8 cellular contexts compared by ENCODE assay signal in the genomic region with DNA sequence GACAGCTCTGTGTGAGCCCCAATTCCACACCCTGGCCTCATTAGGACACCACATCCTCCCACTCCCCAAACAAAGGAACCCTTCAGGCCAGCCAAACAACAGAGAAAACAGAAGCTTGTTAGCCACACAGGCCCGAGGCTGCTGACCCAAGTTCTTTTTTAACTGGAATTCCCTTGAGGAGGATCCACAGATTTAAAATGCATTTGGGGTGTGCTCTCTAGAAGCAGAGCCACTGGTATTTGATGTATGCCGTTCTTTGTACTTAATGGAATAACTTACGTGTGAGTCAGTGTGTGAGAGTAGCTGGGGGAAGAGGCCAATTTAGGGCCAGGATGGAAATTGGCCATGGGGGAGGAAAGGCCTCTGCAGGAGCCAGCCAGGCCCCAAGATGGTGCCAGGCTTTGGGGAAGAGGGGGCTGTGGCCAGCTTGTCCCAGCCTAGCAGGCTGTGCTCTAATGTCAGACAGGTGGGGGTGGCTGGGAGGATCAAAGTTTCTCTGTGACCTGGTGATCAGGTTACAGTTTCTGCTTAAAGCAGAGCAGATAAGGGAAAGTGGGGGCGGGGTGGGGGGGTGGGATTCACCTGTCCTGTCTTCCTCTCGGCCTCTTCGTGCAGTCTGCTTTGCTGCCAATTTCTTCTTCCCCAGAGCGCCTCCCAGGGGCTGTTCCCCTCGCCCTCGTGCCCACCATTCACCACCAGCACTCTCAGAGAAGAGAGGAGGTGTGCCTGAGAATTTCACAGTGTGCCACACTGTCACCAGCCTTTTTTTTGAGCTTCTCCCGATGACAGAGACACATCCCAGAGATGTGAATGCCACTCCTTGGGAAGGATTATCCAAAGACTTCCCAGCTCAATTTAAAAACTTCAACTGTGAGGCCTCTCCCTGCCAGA. TPM values are rescaled to one million over a fixed set of nuclear protein-coding genes. Genes with fewer than 3 reads are reported as not detected.
DNase-seq lines count a peak whose midpoint lies in the region; ATAC-seq, FAIRE-seq and TF ChIP-seq lines count a peak whose summit lies in the region.

No MANE protein-coding gene starts in this region.

- H3K36me3 ChIP-seq in bronchial epithelial cell (ENCODE audit: control insufficient read depth, insufficient read depth, low read length) (no peaks in the 10 kb centered on the region), kidney (ENCODE audit: control insufficient read depth in 1 of 2, insufficient read depth in 2 of 2, low read length in 2 of 2) (no peaks in the 10 kb centered on the region)

- ATAC-seq in HG03196 (IDR thresholded peaks at IDR 0.05; ENCODE audit: unreplicated experiment) (no peak), HG02759 (IDR thresholded peaks at IDR 0.05; ENCODE audit: unreplicated experiment) (no peak)

- FAIRE-seq in HTR-8/SVneo (lab: Jason Lieb, UNC) (peak; percentile 81), bronchial epithelial cell (lab: Jason Lieb, UNC) (no peak), kidney (lab: Jason Lieb, UNC) (no peak)

- no peaks in the 10 kb centered on the region for H3K9me3 ChIP-seq in kidney (ENCODE audit: control insufficient read depth in 1 of 2, low read length in 2 of 2)

- H3K4me3 ChIP-seq in bronchial epithelial cell (ENCODE audit: low read depth, low read length) (no peak overlapping the region), kidney (ENCODE audit: low read length in 2 of 2) (no peak overlapping the region)

- H3K9ac ChIP-seq in kidney (ENCODE audit: low read length in 2 of 2), result peak overlapping the region in 1 of 2 donors; percentile 7

- peak overlapping the region; percentile 73 to 75 for H3K27ac ChIP-seq in kidney (ENCODE audit: low read depth in 2 of 2, low read length in 2 of 2)

- no peak for TF ChIP-seq CTCF in bronchial epithelial cell (IDR thresholded peaks at IDR 0.05; ENCODE audit: insufficient read depth, low read length, severe bottlenecking)
- no peak for TF ChIP-seq CTCF in kidney (IDR thresholded peaks at IDR 0.05; ENCODE audit: borderline replicate concordance, extremely low read depth, insufficient read depth)

- peaks cover 4 to 19% of the 10 kb centered on the region in 2 donors for H3K4me1 ChIP-seq in kidney (ENCODE audit: control insufficient read depth in 1 of 2, insufficient read depth in 1 of 2, low read depth in 1 of 2, low read length in 2 of 2)

- H3K27me3 ChIP-seq in bronchial epithelial cell (ENCODE audit: control insufficient read depth, insufficient read depth, low read length), result no peaks in the 10 kb centered on the region

- intact Hi-C loops in kidney (cut with DNase I), result no loop called here

- peak; percentile 52 for DNase-seq in 8988T
- DNase-seq in HTR-8/SVneo (ENCODE audit: insufficient read length, low spot score), result peak; percentile 93
- DNase-seq in bronchial epithelial cell (ENCODE audit: low read depth), result peak; percentile 76
- no peak for DNase-seq in kidney
- peak; percentile 87 for DNase-seq in superior temporal gyrus (ENCODE audit: extremely low spot score)
- DNase-seq in NCI-H345 treated with DMSO at 0.1 percent for 48 hours (lab: John Stamatoyannopoulos, UW; ENCODE audit: unreplicated experiment), result no peak

RNA-seq across cellular contexts. Expression of gene TOM1L2, which starts 50.8 kb away (rescaled TPM):
- total RNA-seq in bronchial epithelial cell, result 12.4 and 17.8 TPM in 2 replicates
- total RNA-seq in kidney, result 59.4 TPM
- polyA plus RNA-seq in kidney (ENCODE audit: insufficient read depth, low read depth, low replicate concordance), result 28.2 TPM

RNA-seq across cellular contexts. Expression of gene DRC3, which starts 51.2 kb away (rescaled TPM):
- total RNA-seq in bronchial epithelial cell (under 0.01 and 0.13 TPM in 2 replicates), kidney (17.3 TPM)
- polyA plus RNA-seq in kidney (ENCODE audit: insufficient read depth, low read depth, low replicate concordance), result 8.6 TPM

Comparison
In these comparisons a context has a peak if more than half of its experiments do, and no peak if none do; other contexts are left out.
1. DNase-seq: peak in 8988T (single experiment), HTR-8/SVneo (single experiment), bronchial epithelial cell (single experiment) and superior temporal gyrus (single experiment); none in kidney (single experiment) and NCI-H345 treated with DMSO at 0.1 percent for 48 hours (single experiment).
2. RNA of gene DRC3, which starts 51.2 kb away (total RNA-seq): 17.3 TPM in kidney (single experiment); under 0.01 to 0.13 TPM in bronchial epithelial cell; every median in the first group is over 10 times any median in the second.